Comparison of ENCODE assay signal across 21 cellular contexts in genomic region chr1:30132602-30133271, GRCh38.
DNase-seq lines count a peak whose midpoint lies in the region; ATAC-seq, FAIRE-seq and TF ChIP-seq lines count a peak whose summit lies in the region.
"Had no signal": no experiment of that assay in that cellular context is flagged by ENCODE, and none has a peak within 500 bp of the region (broad histone marks: within the 10 kb centered on the region; RNA-seq: fewer than 3 reads in every experiment).

No MANE protein-coding gene starts in this region.

- FAIRE-seq in pancreas (lab: Jason Lieb, UNC): no peak
- FAIRE-seq: A549, G401.6, GM12892, H1 had no signal

- DNase-seq in cardiac septum (ENCODE audit: low spot score): peak; percentile 29
- DNase-seq in heart right ventricle: no peak
- DNase-seq in midbrain (lab: John Stamatoyannopoulos, UW): peak; percentile 0
- DNase-seq in GOT3 (lab: John Stamatoyannopoulos, UW): no peak
- no peak for DNase-seq in pancreas
- DNase-seq in NCI-H524 (lab: John Stamatoyannopoulos, UW): no peak
- DNase-seq: 8988T; ACHN; AML-193; BE2C; C1 segment of cervical spinal cord; Calu3; CD4-positive, alpha-beta memory T cell; COR-L47; DND-41; HCEC 1CT had no signal

- H3K27ac ChIP-seq in heart right ventricle (no peak overlapping the region), pancreas (no peak overlapping the region)
- H3K27ac ChIP-seq: A549 had no signal

- H3K9me3 ChIP-seq in heart right ventricle (no peaks in the 10 kb centered on the region), pancreas (no peaks in the 10 kb centered on the region)
- H3K9me3 ChIP-seq: A549, BE2C had no signal

- H3K4me1 ChIP-seq in heart right ventricle (peaks cover 0 to 10% (median 3%) of the 10 kb centered on the region in 9 donors), pancreas (no peaks in the 10 kb centered on the region)
- H3K4me1 ChIP-seq: A549, BE2C had no signal

- TF ChIP-seq CTCF in heart right ventricle (IDR thresholded peaks at IDR 0.05) (no peak), pancreas (IDR thresholded peaks at IDR 0.05) (no peak)

- ATAC-seq in heart right ventricle (no peak), SK-N-SH treated with all-trans-retinoic acid at 6 μM for 48 hours (peak; percentile 20; the same call in 1 of the 3 replicates), pancreas (no peak)
- ATAC-seq: A549 had no signal

- intact Hi-C loops in cardiac septum (cut with DNase I) (no loop called here), heart right ventricle (cut with DNase I) (no loop called here), pancreas (cut with DNase I) (no loop called here)

- H3K36me3 ChIP-seq in heart right ventricle (no peaks in the 10 kb centered on the region), pancreas (no peaks in the 10 kb centered on the region)
- H3K36me3 ChIP-seq: BE2C had no signal

- peaks cover 0 to 10% (median 0%) of the 10 kb centered on the region in 7 donors for H3K27me3 ChIP-seq in heart right ventricle
- no peaks in the 10 kb centered on the region for H3K27me3 ChIP-seq in pancreas
- H3K27me3 ChIP-seq: BE2C had no signal

- 79 to 81% methylated on average over 10 of the region's 10 CpGs for WGBS in heart right ventricle, 2 donors
- WGBS in pancreas, 2 donors: 71 to 80% methylated on average over 10 of the region's 10 CpGs

- H3K4me3 ChIP-seq in heart right ventricle: no peak overlapping the region
- H3K4me3 ChIP-seq in pancreas: no peak overlapping the region
- H3K4me3 ChIP-seq: A549 had no signal

TF ChIP-seq in SK-N-SH treated with all-trans-retinoic acid at 6 μM for 48 hours, 23 proteins besides CTCF, POLR2A, EP300 and RAD21:
- TF ChIP-seq TSHZ2 (CRISPR knock-in tag; IDR thresholded peaks at IDR 0.05) (peak; percentile 28; the same call in 1 of the 2 replicates), TCF4 (CRISPR knock-in tag; IDR thresholded peaks at IDR 0.05; ENCODE audit: borderline replicate concordance) (peak; percentile 80; the same call in 1 of the 2 replicates), PPARA (CRISPR knock-in tag; IDR thresholded peaks at IDR 0.05; ENCODE audit: borderline replicate concordance) (no peak)

Comparison
In these comparisons a context has a peak if more than half of its experiments do, and no peak if none do; other contexts are left out.
1. DNase-seq: peak in cardiac septum (single experiment) and midbrain (single experiment); none in heart right ventricle (0 of 2), GOT3 (single experiment), pancreas (0 of 6) and NCI-H524 (0 of 2).